In the genomic region with DNA sequence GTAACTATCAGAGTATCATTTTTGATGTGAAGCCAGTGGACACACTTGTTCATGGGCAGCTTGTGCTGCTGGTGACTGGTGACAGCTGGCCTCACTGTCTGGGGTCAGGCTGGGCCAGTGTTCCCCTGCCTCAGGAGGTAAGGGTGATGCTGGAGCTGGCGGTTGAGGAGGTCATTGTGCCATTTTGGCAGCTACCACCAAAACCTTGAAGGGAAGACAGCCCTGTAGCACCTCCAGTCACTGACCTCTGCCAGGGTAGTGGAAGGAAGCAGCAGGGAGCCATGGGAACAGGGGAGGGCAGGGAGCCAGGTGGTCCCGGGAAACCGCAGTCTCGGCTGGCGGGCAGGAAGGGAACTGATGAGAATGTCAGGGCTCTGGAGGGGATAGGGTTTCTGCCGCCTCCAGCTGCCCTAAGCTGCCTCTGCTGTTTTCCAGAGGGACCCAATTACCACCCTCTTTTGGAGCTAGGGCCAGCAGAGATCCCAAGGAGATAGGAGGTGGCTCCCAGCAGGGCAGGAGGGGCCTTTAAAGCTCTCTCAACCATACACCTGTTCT, we compare ENCODE assay signal across 30 cellular contexts. TPM values are rescaled to one million over a fixed set of nuclear protein-coding genes. Genes with fewer than 3 reads are reported as not detected.
"Had no signal": no experiment of that assay in that cellular context is flagged by ENCODE, and none has a peak within 500 bp of the region (broad histone marks: within the 10 kb centered on the region; RNA-seq: fewer than 3 reads in every experiment).

No MANE protein-coding gene starts in this region.

- DNase-seq: cortex of kidney; dorsolateral prefrontal cortex; effector memory CD4-positive, alpha-beta T cell; heart left ventricle; hippocampal formation; left colon; mammary epithelial cell; natural killer cell; ovary; sigmoid colon; small intestine; stimulated activated CD4-positive, alpha-beta T cell treated with anti-CD3 and anti-CD28 coated beads, Interleukin-12 subunit alpha, Interleukin-12 subunit beta, amount 100 ng/mL, for 4 hours; stimulated activated CD4-positive, alpha-beta T cell treated with anti-CD3 and anti-CD28 coated beads, Interleukin-4, amount 100 ng/mL, for 1 hour; stimulated activated CD8-positive, alpha-beta memory T cell treated with anti-CD3 and anti-CD28 coated beads, Interleukin-4, amount 100 ng/mL, for 48 hours; stimulated activated naive CD8-positive, alpha-beta T cell treated with anti-CD3 and anti-CD28 coated beads, Interleukin-15, Interleukin-2, amounts not matched to agents 100 U/mL and 50 U/mL, for 24 hours; thyroid gland had no signal

- H3K4me3 ChIP-seq: dorsolateral prefrontal cortex, heart left ventricle, ovary, prostate gland, sigmoid colon, suprapubic skin, thyroid gland had no signal

- H3K27ac ChIP-seq: dorsolateral prefrontal cortex, heart left ventricle, ovary, prostate gland, sigmoid colon, suprapubic skin, thyroid gland had no signal

- H3K36me3 ChIP-seq: heart left ventricle, ovary, prostate gland, sigmoid colon, suprapubic skin, thyroid gland had no signal

- H3K9me3 ChIP-seq: heart left ventricle, ovary, prostate gland, sigmoid colon, suprapubic skin, thyroid gland had no signal

- H3K27me3 ChIP-seq: ovary, thyroid gland had no signal

- ATAC-seq: esophagus mucosa; heart left ventricle; left colon; natural killer cell; stimulated activated effector memory CD8-positive, alpha-beta T cell treated with anti-CD3 and anti-CD28 coated beads, Interleukin-12 subunit alpha, Interleukin-12 subunit beta, amount 100 ng/mL, for 72 hours; stimulated activated naive CD8-positive, alpha-beta T cell treated with anti-CD3 and anti-CD28 coated beads, Interleukin-15, Interleukin-2, amounts not matched to agents 100 U/mL and 50 U/mL, for 24 hours had no signal

- H3K4me1 ChIP-seq: heart left ventricle, prostate gland, sigmoid colon, suprapubic skin, thyroid gland had no signal

RNA-seq across cellular contexts. Expression of gene FOXL2NB, which starts 24.8 kb away (rescaled TPM):
- total RNA-seq: esophagus mucosa, fibroblast of lung, glomerular endothelial cell, left colon, lower leg skin, mesenteric fat pad, natural killer cell, neural crest cell, sigmoid colon, thyroid gland had no signal
- polyA plus RNA-seq: fibroblast of lung, heart left ventricle, small intestine had no signal

RNA-seq across cellular contexts. Expression of gene FOXL2, which starts 24.9 kb away (rescaled TPM):
- total RNA-seq: esophagus mucosa, heart left ventricle, left colon, lower leg skin, mesenteric fat pad, mononuclear cell, natural killer cell, sigmoid colon, thyroid gland had no signal
- polyA plus RNA-seq: heart left ventricle, sigmoid colon, small intestine had no signal

RNA-seq across cellular contexts. Expression of gene PRR23A, which starts 34.2 kb away (rescaled TPM):
- total RNA-seq: cerebellum, dorsolateral prefrontal cortex, esophagus mucosa, fibroblast of lung, frontal cortex, glomerular endothelial cell, heart left ventricle, kidney epithelial cell, left colon, lower leg skin, mammary epithelial cell, mesenteric fat pad, mononuclear cell, natural killer cell, neural crest cell, ovary, renal cortical epithelial cell, sigmoid colon, suprapubic skin, thyroid gland had no signal
- polyA plus RNA-seq: fibroblast of lung, heart left ventricle, mammary epithelial cell, ovary, sigmoid colon, small intestine had no signal

RNA-seq across cellular contexts. Expression of gene PRR23B, which starts 48.9 kb away (rescaled TPM):
- total RNA-seq: cerebellum, dorsolateral prefrontal cortex, esophagus mucosa, fibroblast of lung, frontal cortex, glomerular endothelial cell, heart left ventricle, kidney epithelial cell, left colon, lower leg skin, mammary epithelial cell, mesenteric fat pad, mononuclear cell, natural killer cell, neural crest cell, ovary, renal cortical epithelial cell, sigmoid colon, suprapubic skin, thyroid gland had no signal
- polyA plus RNA-seq: fibroblast of lung, heart left ventricle, mammary epithelial cell, ovary, sigmoid colon, small intestine had no signal
